ENCODE assay signal across 8 cellular contexts in the genomic region with DNA sequence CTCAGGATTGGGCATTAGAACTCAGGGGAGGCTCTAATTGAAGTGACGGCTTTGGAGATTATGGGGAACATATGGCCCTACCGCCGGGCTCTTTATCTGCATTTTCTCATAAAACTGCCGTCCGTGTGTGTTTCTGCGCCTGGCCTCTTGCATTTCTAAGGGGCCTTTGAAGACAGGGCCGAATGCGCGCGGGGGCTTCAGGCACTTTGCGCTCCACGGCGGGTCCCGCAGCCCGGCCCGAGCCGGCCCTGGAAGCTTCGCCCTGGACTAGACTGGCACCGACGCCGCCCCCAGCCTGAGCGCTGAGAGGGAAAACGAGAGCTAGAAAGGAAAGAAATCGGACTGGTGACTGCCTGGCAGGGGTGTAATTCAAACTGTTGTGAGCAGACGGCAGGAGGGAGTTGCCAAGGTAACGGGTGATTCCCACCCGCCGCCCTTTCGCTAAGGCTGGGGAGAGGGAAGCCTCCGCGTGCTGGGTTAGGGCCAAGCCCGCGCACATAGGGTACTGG.
DNase-seq lines count a peak whose midpoint lies in the region; ATAC-seq and TF ChIP-seq lines count a peak whose summit lies in the region.

No MANE protein-coding gene starts in this region.

- DNase-seq in cardiac muscle cell (ENCODE audit: low read depth in 1 of 2, low spot score in 1 of 2) = peak; percentile 4 to 9
- no peak for DNase-seq in cardiac septum (ENCODE audit: low spot score)
- DNase-seq in body of pancreas = peak; percentile 12 to 35 (median 20)
- no peak for DNase-seq in mesenchymal stem cell
- DNase-seq in vagina (ENCODE audit: extremely low spot score in 2 of 2) = no peak
- no peak for DNase-seq in CD8-positive, alpha-beta memory T cell
- no peak for DNase-seq in stimulated activated naive CD4-positive, alpha-beta T cell treated with Interleukin-2 at 50 U/mL for 16 hours (lab: John Stamatoyannopoulos, UW)
- no peak for DNase-seq in kidney tubule cell (ENCODE audit: low spot score)

- H3K23ac ChIP-seq in mesenchymal stem cell (ENCODE audit: low read length in 2 of 2) = no peak overlapping the region

- H3K4me3 ChIP-seq in cardiac muscle cell (peak overlapping the region; percentile 35), body of pancreas (peak overlapping the region; percentile 26 to 33), mesenchymal stem cell (ENCODE audit: insufficient read depth in 1 of 2, low read depth in 1 of 2, low read length in 2 of 2) (peak overlapping the region in 1 of 2 experiments; percentile 68), vagina (peak overlapping the region; percentile 37 to 41)
- no peak overlapping the region for H3K4me3 ChIP-seq in CD8-positive, alpha-beta memory T cell (ENCODE audit: low read length)

- TF ChIP-seq CTCF in cardiac muscle cell (IDR thresholded peaks at IDR 0.05; ENCODE audit: low read depth, low read length) (no peak), body of pancreas (IDR thresholded peaks at IDR 0.05) (no peak), vagina (IDR thresholded peaks at IDR 0.05) (no peak)

- POLR2A ChIA-PET in CD8-positive, alpha-beta memory T cell (lab: Charles Lee) = no interaction called here

- H2AFZ ChIP-seq in mesenchymal stem cell (ENCODE audit: low read depth, low read length) = no peak overlapping the region

- no peak overlapping the region for H3K18ac ChIP-seq in mesenchymal stem cell (ENCODE audit: low read depth in 1 of 2, low read length in 2 of 2)

- H3K9ac ChIP-seq in mesenchymal stem cell (ENCODE audit: low read length) = peak overlapping the region; percentile 43

- CTCF ChIA-PET in CD8-positive, alpha-beta memory T cell (lab: Charles Lee) = no interaction called here

- TF ChIP-seq POLR2A in body of pancreas (IDR thresholded peaks at IDR 0.05) (no peak), vagina (IDR thresholded peaks at IDR 0.05) (no peak)

- H3K4me2 ChIP-seq in mesenchymal stem cell (ENCODE audit: low read length, poor library complexity, severe bottlenecking) = peak overlapping the region; percentile 36

- ATAC-seq in body of pancreas = peak; percentile 62

- H3K27me3 ChIP-seq in cardiac muscle cell (peaks cover 98% of the 10 kb centered on the region), body of pancreas (peaks cover 0 to 5% of the 10 kb centered on the region in 2 donors), mesenchymal stem cell (ENCODE audit: control insufficient read depth in 1 of 2, insufficient read depth in 1 of 2, low read length in 2 of 2) (peaks cover 34 to 63% of the 10 kb centered on the region in 2 experiments), vagina (no peaks in the 10 kb centered on the region)
- peaks cover 4% of the 10 kb centered on the region for H3K27me3 ChIP-seq in CD8-positive, alpha-beta memory T cell (ENCODE audit: insufficient read depth, low read length, poor library complexity, severe bottlenecking)

- H3K36me3 ChIP-seq in cardiac muscle cell = no peaks in the 10 kb centered on the region
- H3K36me3 ChIP-seq in body of pancreas (replicated peaks in 1 of 2; ENCODE audit: insufficient read depth in 1 of 2, low read depth in 2 of 2) = no peaks in the 10 kb centered on the region
- no peaks in the 10 kb centered on the region for H3K36me3 ChIP-seq in mesenchymal stem cell (ENCODE audit: control insufficient read depth in 1 of 2, insufficient read depth in 2 of 2, low read depth in 1 of 2, low read length in 2 of 2)
- H3K36me3 ChIP-seq in vagina = no peaks in the 10 kb centered on the region
- no peaks in the 10 kb centered on the region for H3K36me3 ChIP-seq in CD8-positive, alpha-beta memory T cell (ENCODE audit: insufficient read depth, low read length)

- intact Hi-C loops in cardiac septum (cut with DNase I) = no loop called here
- intact Hi-C loops in body of pancreas (cut with DNase I) = no loop called here
- intact Hi-C loops in vagina (cut with DNase I) = no loop called here

- H3K36me3 Mint-ChIP-seq in CD8-positive, alpha-beta memory T cell = no peaks in the 10 kb centered on the region

- no peak overlapping the region for H2BK120ac ChIP-seq in mesenchymal stem cell (ENCODE audit: low read depth, low read length)

- H2BK12ac ChIP-seq in mesenchymal stem cell (ENCODE audit: low read length in 2 of 2) = no peak overlapping the region

- 0 to 1% methylated on average over 32 to 33 of the region's 33 CpGs for WGBS in body of pancreas, 2 donors
- under 1% methylated on average over 33 of the region's 33 CpGs for WGBS in mesenchymal stem cell

- no peak overlapping the region for H3K27ac Mint-ChIP-seq in CD8-positive, alpha-beta memory T cell

- H3K4me1 ChIP-seq in cardiac muscle cell (ENCODE audit: low read depth) = no peaks in the 10 kb centered on the region
- H3K4me1 ChIP-seq in body of pancreas = peaks cover 17% of the 10 kb centered on the region
- peaks cover 5% of the 10 kb centered on the region for H3K4me1 ChIP-seq in mesenchymal stem cell (ENCODE audit: control insufficient read depth, insufficient read depth, low read depth, low read length)
- H3K4me1 ChIP-seq in vagina = peaks cover 15% of the 10 kb centered on the region
- no peaks in the 10 kb centered on the region for H3K4me1 ChIP-seq in CD8-positive, alpha-beta memory T cell (ENCODE audit: insufficient read depth, low read length)

- H2BK5ac ChIP-seq in mesenchymal stem cell (ENCODE audit: low read depth, low read length, poor library complexity, severe bottlenecking) = no peak overlapping the region

- H2AK5ac ChIP-seq in mesenchymal stem cell (ENCODE audit: low read length, severe bottlenecking) = no peak overlapping the region

- no peak overlapping the region for H2BK15ac ChIP-seq in mesenchymal stem cell (ENCODE audit: low read depth, poor library complexity, severe bottlenecking)

- peaks cover 22 to 56% of the 10 kb centered on the region in 2 donors for H3K27me3 Mint-ChIP-seq in CD8-positive, alpha-beta memory T cell

- no peaks in the 10 kb centered on the region for H3K79me1 ChIP-seq in mesenchymal stem cell (replicated peaks; ENCODE audit: low read length, poor library complexity, severe bottlenecking)

- H3K9me3 ChIP-seq in cardiac muscle cell (ENCODE audit: low read depth) (no peaks in the 10 kb centered on the region), body of pancreas (no peaks in the 10 kb centered on the region), mesenchymal stem cell (ENCODE audit: control insufficient read depth, low read length) (no peaks in the 10 kb centered on the region), vagina (no peaks in the 10 kb centered on the region)
- no peaks in the 10 kb centered on the region for H3K9me3 ChIP-seq in CD8-positive, alpha-beta memory T cell (ENCODE audit: low read length)

- H3K9me3 Mint-ChIP-seq in CD8-positive, alpha-beta memory T cell = peaks cover 0 to 12% (median 2%) of the 10 kb centered on the region in 5 donors

- H3K4ac ChIP-seq in mesenchymal stem cell (ENCODE audit: low read depth in 1 of 2, low read length in 2 of 2) = no peak overlapping the region

- H3K27ac ChIP-seq in cardiac muscle cell (no peak overlapping the region), body of pancreas (no peak overlapping the region), mesenchymal stem cell (ENCODE audit: low read length, poor library complexity, severe bottlenecking) (no peak overlapping the region), vagina (no peak overlapping the region)
- H3K27ac ChIP-seq in CD8-positive, alpha-beta memory T cell (ENCODE audit: low read depth, low read length) = no peak overlapping the region

- no peak overlapping the region for H4K91ac ChIP-seq in mesenchymal stem cell (ENCODE audit: low read length)

- no peak overlapping the region for H3K4me3 Mint-ChIP-seq in CD8-positive, alpha-beta memory T cell

- no peaks in the 10 kb centered on the region for H3K4me1 Mint-ChIP-seq in CD8-positive, alpha-beta memory T cell

- no peak overlapping the region for H3K14ac ChIP-seq in mesenchymal stem cell (ENCODE audit: low read length in 2 of 2)

- no peak overlapping the region for H4K8ac ChIP-seq in mesenchymal stem cell (ENCODE audit: low read length)

Comparison
In these comparisons a context has a peak if more than half of its experiments do, and no peak if none do; other contexts are left out.
1. DNase-seq: peak in cardiac muscle cell (2 of 2) and body of pancreas (4 of 4); none in cardiac septum (single experiment), mesenchymal stem cell (single experiment), vagina (0 of 2), CD8-positive, alpha-beta memory T cell (0 of 5), stimulated activated naive CD4-positive, alpha-beta T cell treated with Interleukin-2 at 50 U/mL for 16 hours (single experiment) and kidney tubule cell (single experiment).